Comparison of ENCODE assay signal across 27 cellular contexts in genomic region chr2:240814280-240814679, GRCh38. TPM values are rescaled to one million over a fixed set of nuclear protein-coding genes. Genes with fewer than 3 reads are reported as not detected.
"Had no signal": no experiment of that assay in that cellular context is flagged by ENCODE, and none has a peak within 500 bp of the region (broad histone marks: within the 10 kb centered on the region; RNA-seq: fewer than 3 reads in every experiment).

No MANE protein-coding gene starts in this region.

- ATAC-seq: activated CD4-positive, alpha-beta T cell treated with anti-CD3 and anti-CD28 coated beads for 36 hours; activated T-cell treated with anti-CD3 and anti-CD28 coated beads, Interleukin-2, amount 50 U/mL, for 72 hours; T-cell had no signal

- H3K27ac Mint-ChIP-seq: activated CD4-positive, alpha-beta memory T cell treated with anti-CD3 and anti-CD28 coated beads, Interleukin-2, amount 10 ng/mL, durations not matched to agents 7 days and 5 days; activated CD4-positive, alpha-beta T cell treated with anti-CD3 and anti-CD28 coated beads for 36 hours; activated naive CD4-positive, alpha-beta T cell treated with anti-CD3 and anti-CD28 coated beads, Interleukin-2, amount 50 U/mL, for 24 hours; activated T-cell treated with anti-CD3 and anti-CD28 coated beads, Interleukin-2, amount 50 U/mL, for 72 hours; activated T-helper 2 cell treated with anti-CD3 and anti-CD28 coated beads, Interferon-gamma antibody, Interleukin-2, Interleukin-4, amounts not matched to agents 10 μg/mL and 5 μg/mL and 100 μg/mL, durations not matched to agents 14 hours and 24 hours and 36 hours; T-cell had no signal

- H3K4me3 Mint-ChIP-seq: activated CD4-positive, alpha-beta memory T cell treated with anti-CD3 and anti-CD28 coated beads, Interleukin-2, amount 10 ng/mL, durations not matched to agents 7 days and 5 days; activated CD4-positive, alpha-beta T cell treated with anti-CD3 and anti-CD28 coated beads for 36 hours; activated naive CD4-positive, alpha-beta T cell treated with anti-CD3 and anti-CD28 coated beads, Interleukin-2, amount 50 U/mL, for 24 hours; activated T-cell treated with anti-CD3 and anti-CD28 coated beads, Interleukin-2, amount 50 U/mL, for 72 hours; central memory CD8-positive, alpha-beta T cell; T-cell had no signal

- H3K4me3 ChIP-seq: SK-N-MC had no signal

- H3K9me3 Mint-ChIP-seq: activated naive CD4-positive, alpha-beta T cell treated with anti-CD3 and anti-CD28 coated beads, Interleukin-2, amount 50 U/mL, for 24 hours had no signal

- DNase-seq: activated CD4-positive, alpha-beta memory T cell treated with anti-CD3 and anti-CD28 coated beads, Interleukin-2, amount 10 ng/mL, durations not matched to agents 7 days and 5 days; activated CD4-positive, alpha-beta T cell treated with anti-CD3 and anti-CD28 coated beads for 36 hours; activated CD4-positive, alpha-beta T cell treated with anti-CD3 and anti-CD28 coated beads, Interleukin-2, amount 50 U/mL, for 1 hour; activated gamma-delta T cell treated with Interleukin-2 at 50 U/mL for 16 hours; activated T-cell treated with anti-CD3 and anti-CD28 coated beads for 4 hours; activated T-cell treated with anti-CD3 and anti-CD28 coated beads, Interleukin-2, amount 50 U/mL, for 72 hours; aorta; NCI-H1092; NCI-H1417; NCI-H1930; NCI-H2107; NCI-H345; NCI-H510A; NCI-H526 treated with DMSO at 0.1 percent for 48 hours; NCI-H82; T-cell; T-helper 2 cell; T1000 had no signal

- H3K9ac ChIP-seq: KMS-11 had no signal

- H3K27ac ChIP-seq: KMS-11, SK-N-MC had no signal

- H3K36me3 Mint-ChIP-seq: activated naive CD4-positive, alpha-beta T cell treated with anti-CD3 and anti-CD28 coated beads, Interleukin-2, amount 50 U/mL, for 24 hours; T-cell had no signal

- H3K4me1 Mint-ChIP-seq: activated CD4-positive, alpha-beta memory T cell treated with anti-CD3 and anti-CD28 coated beads, Interleukin-2, amount 10 ng/mL, durations not matched to agents 7 days and 5 days; activated CD4-positive, alpha-beta T cell treated with anti-CD3 and anti-CD28 coated beads for 36 hours; activated naive CD4-positive, alpha-beta T cell treated with anti-CD3 and anti-CD28 coated beads, Interleukin-2, amount 50 U/mL, for 24 hours; central memory CD8-positive, alpha-beta T cell had no signal

RNA-seq across cellular contexts. Expression of gene KIF1A, which starts 5.7 kb away (rescaled TPM):
- total RNA-seq: bronchial epithelial cell, MCF 10A, OCI-LY7 had no signal

RNA-seq across cellular contexts. Expression of gene AGXT, which starts 54.3 kb away (rescaled TPM):
- total RNA-seq: activated CD4-positive, alpha-beta memory T cell treated with anti-CD3 and anti-CD28 coated beads, Interleukin-2, amount 10 ng/mL, durations not matched to agents 7 days and 5 days; activated CD4-positive, alpha-beta T cell treated with anti-CD3 and anti-CD28 coated beads for 36 hours; activated CD8-positive, alpha-beta memory T cell treated with anti-CD3 and anti-CD28 coated beads for 36 hours; activated T-cell treated with anti-CD3 and anti-CD28 coated beads, Interleukin-2, amount 50 U/mL, for 72 hours; activated T-helper 2 cell treated with anti-CD3 and anti-CD28 coated beads, Interferon-gamma antibody, Interleukin-2, Interleukin-4, amounts not matched to agents 10 μg/mL and 5 μg/mL and 100 μg/mL, durations not matched to agents 14 hours and 24 hours and 36 hours; aorta; bronchial epithelial cell; MCF 10A; OCI-LY7 had no signal
- polyA plus RNA-seq: aorta had no signal
